In genomic region chr12:131912526-131913274, GRCh38 we compare ENCODE assay signal across 7 cellular contexts. TPM values are rescaled to one million over a fixed set of nuclear protein-coding genes. Genes with fewer than 3 reads are reported as not detected.
DNase-seq lines count a peak whose midpoint lies in the region; ATAC-seq, FAIRE-seq and TF ChIP-seq lines count a peak whose summit lies in the region.

No MANE protein-coding gene starts in this region.

- ATAC-seq in GM19395 (IDR thresholded peaks at IDR 0.05; ENCODE audit: unreplicated experiment): no peak

- WGBS in transverse colon (ENCODE audit: low coverage in 1 of 2), 2 donors: 74% methylated on average over 20 of the region's 20 CpGs; no CpG with 5 or more reads in 1 of the 2 donors

- H3K4me1 ChIP-seq in HUES6 (ENCODE audit: control insufficient read depth, insufficient read depth, low read length) (no peaks in the 10 kb centered on the region), transverse colon (peaks cover 0 to 10% (median 8%) of the 10 kb centered on the region in 4 donors)

- peak; percentile 84 for DNase-seq in astrocyte of the spinal cord (ENCODE audit: low read depth, low spot score)
- peak; percentile 58 for DNase-seq in iPS-NIHi7 (ENCODE audit: extremely low spot score)
- DNase-seq in transverse colon: peak; percentile 42
- no peak for DNase-seq in GM19239 (ENCODE audit: insufficient read length, low spot score)
- no peak for DNase-seq in NCI-H1105 (lab: John Stamatoyannopoulos, UW)

- H3K9me3 ChIP-seq in HUES6 (ENCODE audit: control insufficient read depth, insufficient read depth, low read depth, low read length): no peaks in the 10 kb centered on the region
- H3K9me3 ChIP-seq in transverse colon: no peaks in the 10 kb centered on the region

- H3K36me3 ChIP-seq in HUES6 (ENCODE audit: control insufficient read depth, insufficient read depth, low read length): peaks cover 79% of the 10 kb centered on the region
- peaks cover 0 to 47% (median 17%) of the 10 kb centered on the region in 4 donors for H3K36me3 ChIP-seq in transverse colon

- H3K27ac ChIP-seq in HUES6 (ENCODE audit: low read depth, low read length) (peak overlapping the region; percentile 19; the same call in 1 of the 2 replicates), transverse colon (peak overlapping the region in 3 of 4 donors; percentile 44 to 57 (median 44))

- in situ Hi-C loops in astrocyte of the spinal cord (cut with HindIII; ENCODE audit: low sequenced_read_pairs): no loop called here
- in situ Hi-C loops in transverse colon (cut with MboI; ENCODE audit: low pct_ligation_motif_present in 1 of 4, low pct_unique_long_range_greater_than_20kb in 1 of 4, low sequenced_read_pairs in 3 of 4): no loop called here

- no peak for FAIRE-seq in GM19239 (lab: Jason Lieb, UNC)

- H3K4me3 ChIP-seq in HUES6 (ENCODE audit: low read depth, low read length): no peak overlapping the region
- H3K4me3 ChIP-seq in astrocyte of the spinal cord (ENCODE audit: low read depth, low read length): no peak overlapping the region
- H3K4me3 ChIP-seq in transverse colon: no peak overlapping the region

- no peak overlapping the region for H3K9ac ChIP-seq in HUES6 (ENCODE audit: low read length)

- no peaks in the 10 kb centered on the region for H3K27me3 ChIP-seq in HUES6 (ENCODE audit: control insufficient read depth, insufficient read depth, low read length)
- H3K27me3 ChIP-seq in transverse colon: no peaks in the 10 kb centered on the region

- no peak for TF ChIP-seq POLR2A in transverse colon (IDR thresholded peaks at IDR 0.05)

- no peak for TF ChIP-seq EP300 in transverse colon (IDR thresholded peaks at IDR 0.05; ENCODE audit: low read depth)

- intact Hi-C loops in transverse colon (cut with DNase I; ENCODE audit: low total_unique reads): no loop called here

- peak; percentile 15 for TF ChIP-seq CTCF in astrocyte of the spinal cord (IDR thresholded peaks at IDR 0.05; ENCODE audit: low read depth, low read length)
- no peak for TF ChIP-seq CTCF in transverse colon (IDR thresholded peaks at IDR 0.05)

RNA-seq across cellular contexts. Expression of gene PUS1, which starts 16.4 kb away (rescaled TPM):
- total RNA-seq in transverse colon: 10 to 100 TPM; 11.9 to 48.8 (median 23.1) TPM

RNA-seq across cellular contexts. Expression of gene ULK1, which starts 18.3 kb away (rescaled TPM):
- 100 to 1,000 TPM in 1 of 4 donors, 10 to 100 TPM in 3; 17.5 to 140 (median 28.0) TPM for total RNA-seq in transverse colon

RNA-seq across cellular contexts. Expression of gene EP400, which starts 37.0 kb away (rescaled TPM):
- total RNA-seq in transverse colon: 10 to 100 TPM; 25.4 to 67.3 (median 37.5) TPM

Comparison
In these comparisons a context has a peak if more than half of its experiments do, and no peak if none do; other contexts are left out.
1. DNase-seq: peak in astrocyte of the spinal cord (single experiment), iPS-NIHi7 (single experiment) and transverse colon (single experiment); none in GM19239 (single experiment) and NCI-H1105 (single experiment).